21 cellular contexts compared by ENCODE assay signal in genomic region chr1:207950750-207951149, GRCh38. TPM values are rescaled to one million over a fixed set of nuclear protein-coding genes. Genes with fewer than 3 reads are reported as not detected.
A peak's percentile ranks its signal among the peaks of the same experiment; 100 is the strongest.
DNase-seq lines count a peak whose midpoint lies in the region; ATAC-seq, FAIRE-seq and TF ChIP-seq lines count a peak whose summit lies in the region.
"Had no signal": no experiment of that assay in that cellular context is flagged by ENCODE, and none has a peak within 500 bp of the region (broad histone marks: within the 10 kb centered on the region; RNA-seq: fewer than 3 reads in every experiment).

No MANE protein-coding gene starts in this region.

- no peak overlapping the region for H3K4me3 ChIP-seq in left ventricle myocardium inferior
- H3K4me3 ChIP-seq in LNCaP clone FGC (ENCODE audit: low read depth, low read length), result no peak overlapping the region
- H3K4me3 ChIP-seq: BLaER1, GM12878, HAP-1 had no signal

- no peaks in the 10 kb centered on the region for H3K27me3 ChIP-seq in left ventricle myocardium inferior (ENCODE audit: low read depth)

- ATAC-seq in left ventricle myocardium superior (no peak), GM19324 (IDR thresholded peaks at IDR 0.05; ENCODE audit: low FRiP score, unreplicated experiment) (no peak)
- ATAC-seq: GM12878 had no signal

- peak; percentile 67 for FAIRE-seq in HTR-8/SVneo (lab: Jason Lieb, UNC)
- FAIRE-seq: D721Med, GM12878, GM19239, H54 had no signal

- TF ChIP-seq CTCF in left ventricle myocardium inferior (IDR thresholded peaks at IDR 0.05; ENCODE audit: borderline replicate concordance) (no peak), LNCaP clone FGC (IDR thresholded peaks at IDR 0.05; ENCODE audit: control insufficient read depth, extremely low read depth, insufficient read depth) (no peak)

- DNase-seq in left ventricle myocardium inferior, result no peak
- DNase-seq in left ventricle myocardium superior, result no peak
- DNase-seq in HTR-8/SVneo (ENCODE audit: insufficient read length, low spot score), result no peak
- DNase-seq in LNCaP clone FGC (ENCODE audit: low read depth), result peak; percentile 80
- DNase-seq in SIG-M5 (lab: John Stamatoyannopoulos, UW), result no peak
- DNase-seq: CD4-positive, alpha-beta T cell; CD8-positive, alpha-beta memory T cell; DMS 273 treated with DMSO at 0.1 percent for 48 hours; DMS79; EL; GDM1; GOT3; HFFc6 had no signal

- H3K4me1 ChIP-seq in left ventricle myocardium inferior, result peaks cover 6% of the 10 kb centered on the region

- H3K9me3 ChIP-seq in left ventricle myocardium inferior (replicated peaks), result peaks cover 9% of the 10 kb centered on the region
- H3K9me3 ChIP-seq: HAP-1 had no signal

- intact Hi-C loops in left ventricle myocardium inferior (cut with micrococcal nuclease), result no loop called here
- intact Hi-C loops in left ventricle myocardium superior (cut with micrococcal nuclease), result no loop called here

- H3K36me3 ChIP-seq in left ventricle myocardium inferior, result no peaks in the 10 kb centered on the region
- H3K36me3 ChIP-seq: BLaER1, HAP-1 had no signal

- H3K27ac ChIP-seq in left ventricle myocardium inferior (replicated peaks), result peak overlapping the region; percentile 73
- H3K27ac ChIP-seq: BLaER1 had no signal

RNA-seq across cellular contexts. Expression of gene CD34, which starts 39.8 kb away (rescaled TPM):
- total RNA-seq in left ventricle myocardium inferior (69.6 TPM), left ventricle myocardium superior (72.1 TPM)
- total RNA-seq: A673; CD4-positive, alpha-beta T cell; CD8-positive, alpha-beta memory T cell had no signal
